ENCODE assay signal across 8 cellular contexts in the genomic region with DNA sequence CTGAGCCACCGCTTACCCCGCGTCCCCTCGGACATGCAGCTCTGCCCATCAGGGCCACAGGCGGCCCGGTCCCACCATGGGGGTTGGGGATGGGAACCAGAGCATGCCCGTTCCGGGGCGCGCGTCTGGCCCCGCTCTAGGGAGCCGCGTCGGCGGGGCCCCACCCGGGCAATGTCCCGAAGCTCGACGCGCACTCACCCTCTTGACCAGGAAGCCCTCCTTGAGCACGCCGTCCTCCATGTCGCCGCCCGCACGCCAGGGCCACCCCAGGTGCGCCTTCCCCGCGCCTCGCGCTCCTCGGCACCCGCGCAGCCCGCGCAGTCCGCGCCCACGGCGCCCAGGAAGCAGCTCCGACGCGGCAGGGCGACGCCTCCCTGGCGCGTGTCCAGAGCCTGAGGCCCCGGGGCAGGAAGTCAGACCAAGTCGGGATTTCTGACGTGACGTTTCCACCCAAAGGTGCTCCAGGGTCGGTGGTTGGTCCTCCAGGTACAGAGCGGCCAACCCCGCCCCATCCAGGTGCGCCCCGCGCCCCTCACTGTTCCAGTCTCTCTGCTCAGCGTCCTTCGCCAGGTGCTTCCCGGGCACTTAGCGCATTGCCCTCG. TPM values are rescaled to one million over a fixed set of nuclear protein-coding genes. Genes with fewer than 3 reads are reported as not detected.
DNase-seq lines count a peak whose midpoint lies in the region; ATAC-seq lines count a peak whose summit lies in the region.

TSS of gene PLEK2 (minus strand) at position 346 of the 602 bp plus-strand sequence. CDS start at position 240, 106 bp downstream.

- no peak for ATAC-seq in GM18520 (IDR thresholded peaks at IDR 0.05; ENCODE audit: unreplicated experiment)

- H3K27me3 ChIP-seq in skeletal muscle tissue (ENCODE audit: control insufficient read depth in 3 of 3, insufficient read depth in 3 of 3, low read length in 3 of 3): peaks cover 15 to 24% (median 22%) of the 10 kb centered on the region in 3 donors

- no peaks in the 10 kb centered on the region for H3K9me3 ChIP-seq in skeletal muscle tissue (ENCODE audit: control insufficient read depth in 3 of 3, low read length in 3 of 3)

- H3K27ac ChIP-seq in skeletal muscle tissue (ENCODE audit: low read depth, low read length): no peak within 1 kb of the TSS

- peak; percentile 56 for DNase-seq in AG20443 (ENCODE audit: low spot score)
- DNase-seq in NCI-H2196 (lab: John Stamatoyannopoulos, UW; ENCODE audit: unreplicated experiment): peak; percentile 82
- DNase-seq in activated T-helper 1 cell treated with Interleukin-2 at 50 U/mL for 16 hours (ENCODE audit: low read depth): peak; percentile 53
- DNase-seq in glomerular endothelial cell (ENCODE audit: extremely low read depth, low read depth, low spot score): no peak
- DNase-seq in HCEC 1CT: no peak
- no peak for DNase-seq in occipital lobe (lab: John Stamatoyannopoulos, UW)

- H3K9ac ChIP-seq in skeletal muscle tissue (ENCODE audit: low read depth in 1 of 3, low read length in 3 of 3): peak within 1 kb of the TSS in 2 of 3 donors; percentile 3 to 10

- H3K4me3 ChIP-seq in skeletal muscle tissue (ENCODE audit: low read length in 3 of 3): peak within 1 kb of the TSS in 2 of 3 donors; percentile 54 to 64

- H3K36me3 ChIP-seq in skeletal muscle tissue (ENCODE audit: control insufficient read depth in 3 of 3, insufficient read depth in 3 of 3, low read length in 3 of 3): no peaks in the 10 kb centered on the region

- peaks cover 6 to 8% (median 7%) of the 10 kb centered on the region in 3 donors for H3K4me1 ChIP-seq in skeletal muscle tissue (ENCODE audit: control insufficient read depth in 3 of 3, insufficient read depth in 3 of 3, low read length in 3 of 3)

RNA-seq across cellular contexts. Expression of gene PLEK2, which starts in this region (rescaled TPM):
- total RNA-seq in glomerular endothelial cell (11.3 and 13.8 TPM in 2 replicates), skeletal muscle tissue (3.7 TPM), occipital lobe (0.47 TPM)

Comparison
In these comparisons a context has a peak if more than half of its experiments do, and no peak if none do; other contexts are left out.
1. DNase-seq: peak in AG20443 (single experiment), NCI-H2196 (single experiment) and activated T-helper 1 cell treated with Interleukin-2 at 50 U/mL for 16 hours (single experiment); none in glomerular endothelial cell (single experiment), HCEC 1CT (single experiment) and occipital lobe (single experiment).